22 cellular contexts compared by ENCODE assay signal in the genomic region with DNA sequence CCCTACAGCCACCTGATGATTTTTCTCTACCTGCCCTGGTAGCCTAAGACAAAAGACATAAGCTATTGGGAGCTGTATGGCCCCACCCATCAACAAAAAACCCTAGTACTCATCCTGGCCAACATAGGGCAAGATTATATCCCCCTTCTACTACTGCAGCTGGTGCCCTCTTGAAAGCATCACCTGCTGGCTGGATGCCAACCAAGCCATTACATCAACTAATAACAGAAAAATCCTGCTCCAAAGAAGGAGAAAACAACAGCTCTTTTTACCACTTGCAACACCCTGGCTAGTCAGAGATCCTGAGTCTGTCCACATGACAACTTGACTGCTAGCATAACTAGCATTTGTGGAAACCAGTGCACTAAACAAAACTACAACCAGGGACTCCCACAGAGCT. TPM values are rescaled to one million over a fixed set of nuclear protein-coding genes. Genes with fewer than 3 reads are reported as not detected.
A peak's percentile ranks its signal among the peaks of the same experiment; 100 is the strongest.
DNase-seq lines count a peak whose midpoint lies in the region; ATAC-seq and TF ChIP-seq lines count a peak whose summit lies in the region.
"Had no signal": no experiment of that assay in that cellular context is flagged by ENCODE, and none has a peak within 500 bp of the region (broad histone marks: within the 10 kb centered on the region; RNA-seq: fewer than 3 reads in every experiment).

No MANE protein-coding gene starts in this region.

- H3K4me3 Mint-ChIP-seq in naive thymus-derived CD4-positive, alpha-beta T cell: no peak overlapping the region
- H3K4me3 Mint-ChIP-seq: activated T-cell treated with anti-CD3 and anti-CD28 coated beads, Interleukin-2, amount 50 U/mL, for 4 hours; brain; T-helper 1 cell treated with Interleukin-12 subunit alpha and Interleukin-12 subunit beta and Interleukin-4 antibody, amounts not matched to agents 30 μg/mL and 1 μg/mL, for 36 hours had no signal

- H3K9me3 Mint-ChIP-seq in naive thymus-derived CD4-positive, alpha-beta T cell: peaks cover 0 to 9% (median 0%) of the 10 kb centered on the region in 11 donors
- H3K9me3 Mint-ChIP-seq: activated T-cell treated with anti-CD3 and anti-CD28 coated beads, Interleukin-2, amount 50 U/mL, for 4 hours; T-helper 1 cell treated with Interleukin-12 subunit alpha and Interleukin-12 subunit beta and Interleukin-4 antibody, amounts not matched to agents 30 μg/mL and 1 μg/mL, for 36 hours had no signal

- no peak for TF ChIP-seq CTCF in DND-41 (IDR thresholded peaks at IDR 0.05; ENCODE audit: borderline replicate concordance, extremely low read depth, low read length, poor library complexity, severe bottlenecking)

- H3K4me2 ChIP-seq in DND-41 (ENCODE audit: insufficient read depth, low read length): no peak overlapping the region

- no peak overlapping the region for H2AFZ ChIP-seq in DND-41 (ENCODE audit: low read depth, low read length)

- H3K27me3 Mint-ChIP-seq in naive thymus-derived CD4-positive, alpha-beta T cell: no peaks in the 10 kb centered on the region

- H3K4me1 ChIP-seq in DND-41 (ENCODE audit: insufficient read depth, low read length) (peaks cover 20% of the 10 kb centered on the region), right cardiac atrium (ENCODE audit: control insufficient read depth, insufficient read depth, low read length) (no peaks in the 10 kb centered on the region)
- H3K4me1 ChIP-seq in naive thymus-derived CD4-positive, alpha-beta T cell (ENCODE audit: control insufficient read depth in 2 of 2, insufficient read depth in 2 of 2, low read length in 2 of 2): no peaks in the 10 kb centered on the region
- H3K4me1 ChIP-seq: right lobe of liver, testis, uterus had no signal

- H3K27me3 ChIP-seq in DND-41 (ENCODE audit: insufficient read depth, low read length, poor library complexity) (no peaks in the 10 kb centered on the region), right cardiac atrium (ENCODE audit: control insufficient read depth, insufficient read depth) (no peaks in the 10 kb centered on the region)
- no peaks in the 10 kb centered on the region for H3K27me3 ChIP-seq in naive thymus-derived CD4-positive, alpha-beta T cell (ENCODE audit: control insufficient read depth in 2 of 2, insufficient read depth in 2 of 2, low read length in 2 of 2)
- H3K27me3 ChIP-seq: right lobe of liver, testis, uterus had no signal

- H3K9ac ChIP-seq in DND-41 (ENCODE audit: low read depth, low read length): no peak overlapping the region

- H3K36me3 Mint-ChIP-seq in naive thymus-derived CD4-positive, alpha-beta T cell: peaks cover 0 to 4% (median 0%) of the 10 kb centered on the region in 5 donors
- H3K36me3 Mint-ChIP-seq: brain had no signal

- no peaks in the 10 kb centered on the region for H3K9me3 ChIP-seq in DND-41 (ENCODE audit: insufficient read depth, low read length, severe bottlenecking)
- H3K9me3 ChIP-seq in naive thymus-derived CD4-positive, alpha-beta T cell (ENCODE audit: control insufficient read depth in 2 of 3, low read length in 3 of 3): no peaks in the 10 kb centered on the region
- no peaks in the 10 kb centered on the region for H3K9me3 ChIP-seq in right cardiac atrium (ENCODE audit: control insufficient read depth, low read length)
- H3K9me3 ChIP-seq: right lobe of liver, testis, uterus had no signal

- no peak overlapping the region for H3K27ac Mint-ChIP-seq in naive thymus-derived CD4-positive, alpha-beta T cell
- H3K27ac Mint-ChIP-seq: brain; T-helper 1 cell treated with Interleukin-12 subunit alpha and Interleukin-12 subunit beta and Interleukin-4 antibody, amounts not matched to agents 30 μg/mL and 1 μg/mL, for 36 hours had no signal

- peak; percentile 7 for DNase-seq in DND-41
- peak; percentile 54 for DNase-seq in Jurkat, Clone E6-1 (ENCODE audit: low read depth, low spot score)
- peak; percentile 71 for DNase-seq in NCI-H748 (lab: John Stamatoyannopoulos, UW; ENCODE audit: unreplicated experiment)
- no peak for DNase-seq in GM03348 (ENCODE audit: low spot score)
- DNase-seq in naive thymus-derived CD4-positive, alpha-beta T cell: no peak
- DNase-seq in right cardiac atrium: no peak
- DNase-seq: activated T-cell treated with anti-CD3 and anti-CD28 coated beads, Interleukin-2, amount 50 U/mL, for 4 hours; C1 segment of cervical spinal cord; head of caudate nucleus; mammary epithelial cell; NCI-H187 treated with DMSO at 0.1 percent for 48 hours; NCI-H510A; posterior cingulate gyrus; right lobe of liver; stimulated activated CD4-positive, alpha-beta T cell treated with anti-CD3 and anti-CD28 coated beads, Interleukin-12 subunit alpha, Interleukin-12 subunit beta, amount 100 ng/mL, for 4 hours; stimulated activated naive CD4-positive, alpha-beta T cell treated with Interleukin-2 at 50 U/mL for 16 hours; testis; uterus had no signal

- no peaks in the 10 kb centered on the region for H3K79me2 ChIP-seq in DND-41 (ENCODE audit: insufficient read depth, low read length)

- intact Hi-C loops in naive thymus-derived CD4-positive, alpha-beta T cell (cut with micrococcal nuclease): no loop called here
- intact Hi-C loops in right cardiac atrium (cut with DNase I): no loop called here

- H3K4me3 ChIP-seq in DND-41 (ENCODE audit: low read depth in 1 of 2, low read length in 2 of 2): no peak overlapping the region
- H3K4me3 ChIP-seq in Jurkat, Clone E6-1 (ENCODE audit: low read length): no peak overlapping the region
- no peak overlapping the region for H3K4me3 ChIP-seq in naive thymus-derived CD4-positive, alpha-beta T cell (ENCODE audit: low read length)
- no peak overlapping the region for H3K4me3 ChIP-seq in right cardiac atrium (ENCODE audit: low read length)
- H3K4me3 ChIP-seq: right lobe of liver, testis, uterus had no signal

- H3K36me3 ChIP-seq in DND-41 (ENCODE audit: insufficient read depth, low read length): no peaks in the 10 kb centered on the region
- H3K36me3 ChIP-seq in naive thymus-derived CD4-positive, alpha-beta T cell (ENCODE audit: control insufficient read depth in 2 of 3, insufficient read depth in 3 of 3, low read length in 3 of 3): no peaks in the 10 kb centered on the region
- H3K36me3 ChIP-seq: right lobe of liver, uterus had no signal

- 0 out of 3 replicates have a peak, but pooled peaks have one; percentile 24 for ATAC-seq in DND-41 (ENCODE audit: insufficient read depth, low read depth)
- ATAC-seq in GM19023 (IDR thresholded peaks at IDR 0.05; ENCODE audit: unreplicated experiment): peak; percentile 21
- ATAC-seq in naive thymus-derived CD4-positive, alpha-beta T cell: no peak
- ATAC-seq in right cardiac atrium: no peak
- ATAC-seq: activated T-cell treated with anti-CD3 and anti-CD28 coated beads, Interleukin-2, amount 50 U/mL, for 4 hours; right lobe of liver had no signal

- H4K20me1 ChIP-seq in DND-41 (ENCODE audit: insufficient read depth, low read length): no peaks in the 10 kb centered on the region

- H3K4me1 Mint-ChIP-seq in naive thymus-derived CD4-positive, alpha-beta T cell: peaks cover 0 to 4% (median 0%) of the 10 kb centered on the region in 7 donors
- H3K4me1 Mint-ChIP-seq: brain had no signal

- CTCF ChIA-PET in naive thymus-derived CD4-positive, alpha-beta T cell (lab: Charles Lee): no interaction called here

- no peak overlapping the region for H3K27ac ChIP-seq in DND-41 (ENCODE audit: low read length)
- no peak overlapping the region for H3K27ac ChIP-seq in naive thymus-derived CD4-positive, alpha-beta T cell (ENCODE audit: low read depth, low read length)
- H3K27ac ChIP-seq in right cardiac atrium (ENCODE audit: low read length): no peak overlapping the region
- H3K27ac ChIP-seq: right lobe of liver, RWPE1, testis, uterus had no signal

- POLR2A ChIA-PET in naive thymus-derived CD4-positive, alpha-beta T cell (lab: Charles Lee): no interaction called here

RNA-seq across cellular contexts. Expression of a gene that starts 43.6 kb away (rescaled TPM):
- polyA plus RNA-seq in Jurkat, Clone E6-1 (2012; ENCODE audit: insufficient read depth, insufficient read length): 9.8 TPM
- 10 to 100 TPM; 21.2 to 31.0 (median 23.8) TPM for total RNA-seq in naive thymus-derived CD4-positive, alpha-beta T cell
- 10 to 100 TPM; 28.9 to 29.6 TPM for polyA plus RNA-seq in naive thymus-derived CD4-positive, alpha-beta T cell
- total RNA-seq in right cardiac atrium: 10 to 100 TPM; 14.6 to 17.0 (median 16.3) TPM
- 12.8 TPM for polyA plus RNA-seq in right cardiac atrium

Comparison
In these comparisons a context has a peak if more than half of its experiments do, and no peak if none do; other contexts are left out.
1. ATAC-seq: peak in DND-41 (single experiment) and GM19023 (single experiment); none in naive thymus-derived CD4-positive, alpha-beta T cell (single experiment) and right cardiac atrium (0 of 2).
2. DNase-seq: peak in DND-41 (single experiment), Jurkat, Clone E6-1 (single experiment) and NCI-H748 (single experiment); none in GM03348 (single experiment), naive thymus-derived CD4-positive, alpha-beta T cell (0 of 9) and right cardiac atrium (0 of 3).